In the genomic region with DNA sequence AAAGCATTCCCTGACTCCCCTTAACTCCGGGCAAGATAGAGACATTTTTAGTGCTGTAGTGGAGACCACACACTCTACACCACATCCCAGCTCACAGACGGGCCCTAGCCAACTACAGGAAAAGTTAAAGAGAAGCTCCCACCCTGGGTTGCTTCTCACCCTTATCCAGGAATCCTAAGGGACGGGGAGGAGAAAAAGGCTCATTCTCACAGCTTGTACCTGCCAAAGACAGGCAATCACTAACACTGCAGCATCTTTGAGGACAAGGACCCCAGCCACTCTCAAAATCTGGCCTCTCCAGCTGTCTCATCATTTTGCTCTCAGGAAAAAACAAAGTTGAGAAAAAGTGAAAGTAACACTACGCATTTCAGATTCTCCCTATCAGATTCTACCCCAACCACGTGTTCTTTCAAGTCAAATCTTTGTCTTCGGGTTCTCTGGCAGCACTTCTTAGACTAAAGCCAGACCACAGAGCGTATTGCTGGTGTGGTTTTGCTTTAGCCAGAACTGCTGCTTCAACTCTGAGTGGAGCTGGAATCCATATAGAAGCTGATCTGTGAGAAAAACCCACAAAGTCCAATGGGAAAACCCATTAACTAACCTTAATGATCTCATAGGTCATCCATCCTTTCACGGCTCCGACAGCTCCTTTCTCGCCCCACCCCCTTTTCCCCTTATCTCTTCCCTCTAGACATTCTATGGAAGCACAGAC, we compare ENCODE assay signal across 8 cellular contexts.
DNase-seq lines count a peak whose midpoint lies in the region; TF ChIP-seq lines count a peak whose summit lies in the region.

No MANE protein-coding gene starts in this region.

- H3K4me1 ChIP-seq in H9 (ENCODE audit: insufficient read depth, low read length) (peaks cover 22% of the 10 kb centered on the region), SJCRH30 (no peaks in the 10 kb centered on the region), thyroid gland (peaks cover 0 to 5% of the 10 kb centered on the region in 2 donors)

- no peak for TF ChIP-seq POLR2A in thyroid gland (IDR thresholded peaks at IDR 0.05)

- H3K9me3 ChIP-seq in H9 (ENCODE audit: control insufficient read depth, low read depth, low read length) (no peaks in the 10 kb centered on the region), SJCRH30 (replicated peaks) (no peaks in the 10 kb centered on the region), thyroid gland (no peaks in the 10 kb centered on the region)

- no peak overlapping the region for H3K14ac ChIP-seq in H9 (ENCODE audit: insufficient read depth, low read length)

- peaks cover 49 to 71% of the 10 kb centered on the region in 2 experiments for H3K9me3 Mint-ChIP-seq in H9
- H3K9me3 Mint-ChIP-seq in neural crest cell: peaks cover 7% of the 10 kb centered on the region

- no peak overlapping the region for H2BK15ac ChIP-seq in H9 (ENCODE audit: low read depth, low read length)

- no peak overlapping the region for H3T11ph ChIP-seq in H9 (ENCODE audit: low read length)

- H3K4me2 ChIP-seq in H9 (ENCODE audit: insufficient read depth, insufficient read length, low read length): no peak overlapping the region

- H3K36me3 ChIP-seq in SJCRH30 (no peaks in the 10 kb centered on the region), thyroid gland (no peaks in the 10 kb centered on the region)

- H4K91ac ChIP-seq in H9 (ENCODE audit: insufficient read length, low read depth, low read length): no peak overlapping the region

- H2BK12ac ChIP-seq in H9 (ENCODE audit: insufficient read length, low read depth, low read length): no peak overlapping the region

- H3K27ac Mint-ChIP-seq in H9: peak overlapping the region in 2 of 3 experiments; percentile 70 to 83; a peak in 4 of 7 replicates
- peak overlapping the region; percentile 61 for H3K27ac Mint-ChIP-seq in neural crest cell (ENCODE audit: unreplicated experiment)

- no peaks in the 10 kb centered on the region for H4K20me1 ChIP-seq in H9 (ENCODE audit: control insufficient read depth, insufficient read depth, insufficient read length)

- H2BK20ac ChIP-seq in H9 (ENCODE audit: low read depth, low read length, poor library complexity, severe bottlenecking): no peak overlapping the region

- no peak overlapping the region for H3K23ac ChIP-seq in H9 (ENCODE audit: insufficient read length, low read depth, low read length)

- no peak overlapping the region for H3K18ac ChIP-seq in H9 (ENCODE audit: insufficient read length, low read depth, low read length)

- H3K4ac ChIP-seq in H9 (ENCODE audit: low read depth, low read length): no peak overlapping the region

- H3K4me1 Mint-ChIP-seq in H9 (peaks cover 67 to 77% of the 10 kb centered on the region in 2 experiments), neural crest cell (peaks cover 48% of the 10 kb centered on the region)

- H3K27ac ChIP-seq in H9 (ENCODE audit: insufficient read length, low read depth, low read length): no peak overlapping the region
- H3K27ac ChIP-seq in SJCRH30: no peak overlapping the region
- peak overlapping the region; percentile 60 to 72 for H3K27ac ChIP-seq in coronary artery
- H3K27ac ChIP-seq in thyroid gland: no peak overlapping the region

- no peak overlapping the region for H2BK120ac ChIP-seq in H9 (ENCODE audit: low read depth, low read length, poor library complexity, severe bottlenecking)

- H3K27me3 Mint-ChIP-seq in H9 (ENCODE audit: low read depth) (peaks cover 2% of the 10 kb centered on the region; the same call in 1 of the 2 replicates), neural crest cell (ENCODE audit: low read depth) (no peaks in the 10 kb centered on the region)

- DNase-seq in GM03348 (ENCODE audit: low spot score) (peak; percentile 36), H9 (no peak), SJCRH30 (peak; percentile 7 to 23), coronary artery (ENCODE audit: low spot score) (no peak), neural crest cell (ENCODE audit: low read depth, low spot score) (no peak), HuH-7.5 (ENCODE audit: low spot score) (no peak), thyroid gland (no peak), iPS-NIHi11 (ENCODE audit: low spot score) (no peak)

- no peak overlapping the region for H4K5ac ChIP-seq in H9 (ENCODE audit: insufficient read length, low read depth, low read length)

- no CpG with 5 or more reads among the region's 10 CpGs for WGBS in H9 (ENCODE audit: extremely low coverage, insufficient read length, low lambda C conversion rate)
- WGBS in thyroid gland, 2 donors: 56 to 76% methylated on average over 8 to 10 of the region's 10 CpGs

- no peak overlapping the region for H3K9ac ChIP-seq in H9 (ENCODE audit: extremely low read depth, insufficient read length, low read length)

- intact Hi-C loops in thyroid gland (cut with DNase I): no loop called here

- TF ChIP-seq CTCF in H9 (conservative IDR thresholded peaks at IDR 0.05) (no peak), coronary artery (IDR thresholded peaks at IDR 0.05) (no peak), neural crest cell (conservative IDR thresholded peaks at IDR 0.05) (no peak), thyroid gland (IDR thresholded peaks at IDR 0.05) (no peak)

- H2BK5ac ChIP-seq in H9 (ENCODE audit: insufficient read length, low read length): no peak overlapping the region

- no peaks in the 10 kb centered on the region for H3K23me2 ChIP-seq in H9 (ENCODE audit: insufficient read length, low read depth, low read length, poor library complexity, severe bottlenecking)

- H2AK5ac ChIP-seq in H9 (ENCODE audit: insufficient read length, low read length): no peak overlapping the region

- H3K36me3 Mint-ChIP-seq in H9 (ENCODE audit: insufficient read depth in 1 of 3, low read depth in 3 of 3): peaks cover 23 to 56% (median 32%) of the 10 kb centered on the region in 3 experiments
- peaks cover 2% of the 10 kb centered on the region for H3K36me3 Mint-ChIP-seq in neural crest cell (ENCODE audit: low read depth)

- H4K8ac ChIP-seq in H9 (replicated peaks; ENCODE audit: insufficient read length, low read depth, low read length): no peak overlapping the region

- H2AFZ ChIP-seq in H9 (ENCODE audit: low read length): no peak overlapping the region

- H3K79me2 ChIP-seq in H9 (ENCODE audit: insufficient read depth, low read length): peaks cover 44% of the 10 kb centered on the region; the same call in 1 of the 2 replicates

- H3K27me3 ChIP-seq in H9 (ENCODE audit: insufficient read depth, low read length): no peaks in the 10 kb centered on the region
- H3K27me3 ChIP-seq in SJCRH30: no peaks in the 10 kb centered on the region
- H3K27me3 ChIP-seq in thyroid gland: no peaks in the 10 kb centered on the region

- H3K4me3 ChIP-seq in SJCRH30: peak overlapping the region; percentile 36
- H3K4me3 ChIP-seq in coronary artery: peak overlapping the region; percentile 57
- H3K4me3 ChIP-seq in thyroid gland (replicated peaks in 1 of 3): no peak overlapping the region

- H3K56ac ChIP-seq in H9 (ENCODE audit: insufficient read length, low read depth, low read length): no peak overlapping the region

- no peak overlapping the region for H3K4me3 Mint-ChIP-seq in H9
- H3K4me3 Mint-ChIP-seq in neural crest cell: no peak overlapping the region

- H3K79me1 ChIP-seq in H9 (ENCODE audit: insufficient read depth, low read depth, low read length, poor library complexity, severe bottlenecking): peaks cover 4% of the 10 kb centered on the region

Comparison
In these comparisons a context has a peak if more than half of its experiments do, and no peak if none do; other contexts are left out.
1. DNase-seq: peak in GM03348 (single experiment) and SJCRH30 (2 of 2); none in H9 (single experiment), coronary artery (single experiment), neural crest cell (single experiment), HuH-7.5 (single experiment), thyroid gland (0 of 2) and iPS-NIHi11 (single experiment).
2. H3K27ac ChIP-seq: peak in coronary artery (2 of 2); none in H9 (single experiment), SJCRH30 (single experiment) and thyroid gland (0 of 3).
3. H3K4me3 ChIP-seq: peak in SJCRH30 (single experiment) and coronary artery (single experiment); none in thyroid gland (0 of 3).